ENCODE assay signal across 1 cellular context in genomic region chr22:37511368-37512104, GRCh38.
A peak's percentile ranks its signal among the peaks of the same experiment; 100 is the strongest.
TF ChIP-seq lines count a peak whose summit lies in the region.

No MANE protein-coding gene starts in this region.

TF ChIP-seq in H1, 55 proteins besides CTCF, POLR2A, EP300 and RAD21:
- TF ChIP-seq POU5F1 (IDR thresholded peaks at IDR 0.05; ENCODE audit: low read depth, low read length) (no peak), KDM1A (IDR thresholded peaks at IDR 0.05; ENCODE audit: borderline replicate concordance, low read length) (peak; percentile 33; the same call in 1 of the 2 replicates)
TF ChIP-seq in H1: peak in this region for 1.
